17 cellular contexts compared by ENCODE assay signal in genomic region chr10:120069700-120070099, GRCh38.
DNase-seq lines count a peak whose midpoint lies in the region; ATAC-seq and TF ChIP-seq lines count a peak whose summit lies in the region.
"Had no signal": no experiment of that assay in that cellular context is flagged by ENCODE, and none has a peak within 500 bp of the region (broad histone marks: within the 10 kb centered on the region; RNA-seq: fewer than 3 reads in every experiment).

No MANE protein-coding gene starts in this region.

- 49 to 51% methylated on average over 3 of the region's 3 CpGs for WGBS in heart right ventricle, 2 donors

- ATAC-seq in left lung (peak; percentile 64), heart right ventricle (no peak)
- ATAC-seq: CD8-positive, alpha-beta T cell; GM12878; HCT116 had no signal

- no peak for TF ChIP-seq CTCF in left lung (IDR thresholded peaks at IDR 0.05)
- no peak for TF ChIP-seq CTCF in heart right ventricle (IDR thresholded peaks at IDR 0.05)

- peak overlapping the region in 9 of 11 experiments; percentile 8 to 62 (median 23); a peak in 10 of 22 replicates for H3K4me2 ChIP-seq in BLaER1 treated with 17β-estradiol and CSF1 and Interleukin-3, amounts not matched to agents 10 nM and 100 nM

- H3K36me3 ChIP-seq in BLaER1 treated with 17β-estradiol and CSF1 and Interleukin-3, amounts not matched to agents 10 nM and 100 nM: no peaks in the 10 kb centered on the region
- no peaks in the 10 kb centered on the region for H3K36me3 ChIP-seq in left lung
- no peaks in the 10 kb centered on the region for H3K36me3 ChIP-seq in heart right ventricle

- H4K20me1 ChIP-seq in BLaER1 treated with 17β-estradiol and CSF1 and Interleukin-3, amounts not matched to agents 10 nM and 100 nM: no peaks in the 10 kb centered on the region

- peaks cover 6 to 38% (median 23%) of the 10 kb centered on the region in 11 experiments; a peak in 20 of 22 replicates for H3K9me3 ChIP-seq in BLaER1 treated with 17β-estradiol and CSF1 and Interleukin-3, amounts not matched to agents 10 nM and 100 nM (replicated peaks in 1 of 11)
- peaks cover 0 to 4% of the 10 kb centered on the region in 2 donors for H3K9me3 ChIP-seq in left lung
- peaks cover 0 to 20% (median 0%) of the 10 kb centered on the region in 11 donors for H3K9me3 ChIP-seq in heart right ventricle

- H3K9ac ChIP-seq in BLaER1 treated with 17β-estradiol and CSF1 and Interleukin-3, amounts not matched to agents 10 nM and 100 nM: no peak overlapping the region

- DNase-seq in HT1080 (ENCODE audit: low read depth): peak; percentile 15
- peak; percentile 20 for DNase-seq in NCI-H69 (lab: John Stamatoyannopoulos, UW)
- DNase-seq in left lung: no peak
- DNase-seq in heart right ventricle: no peak
- no peak for DNase-seq in foreskin melanocyte
- DNase-seq in DMS79 treated with DMSO at 0.1 percent for 48 hours (lab: John Stamatoyannopoulos, UW): no peak
- DNase-seq: Caco-2; CD4-positive, CD25-positive, alpha-beta regulatory T cell; CD8-positive, alpha-beta T cell; DMS153; EL; GDM1; H9 had no signal

- H3K27ac ChIP-seq in BLaER1 treated with 17β-estradiol and CSF1 and Interleukin-3, amounts not matched to agents 10 nM and 100 nM: no peak overlapping the region
- no peak overlapping the region for H3K27ac ChIP-seq in left lung
- no peak overlapping the region for H3K27ac ChIP-seq in heart right ventricle
- H3K27ac ChIP-seq: C4-2B had no signal

- H3K27me3 ChIP-seq in BLaER1 treated with 17β-estradiol and CSF1 and Interleukin-3, amounts not matched to agents 10 nM and 100 nM: no peaks in the 10 kb centered on the region
- peaks cover 0 to 15% of the 10 kb centered on the region in 2 donors for H3K27me3 ChIP-seq in left lung
- peaks cover 0 to 11% (median 6%) of the 10 kb centered on the region in 7 donors for H3K27me3 ChIP-seq in heart right ventricle

- peaks cover 0 to 12% (median 5%) of the 10 kb centered on the region in 10 experiments; a peak in 12 of 20 replicates for H3K4me1 ChIP-seq in BLaER1 treated with 17β-estradiol and CSF1 and Interleukin-3, amounts not matched to agents 10 nM and 100 nM
- H3K4me1 ChIP-seq in left lung (no peaks in the 10 kb centered on the region), heart right ventricle (no peaks in the 10 kb centered on the region)
- H3K4me1 ChIP-seq: Caco-2 had no signal

- intact Hi-C loops in left lung (cut with DNase I): no loop called here
- intact Hi-C loops in heart right ventricle (cut with DNase I): no loop called here

- no peak overlapping the region for H3K4me3 ChIP-seq in BLaER1 treated with 17β-estradiol and CSF1 and Interleukin-3, amounts not matched to agents 10 nM and 100 nM
- no peak overlapping the region for H3K4me3 ChIP-seq in left lung
- no peak overlapping the region for H3K4me3 ChIP-seq in heart right ventricle
- H3K4me3 ChIP-seq: GM12878 had no signal

Comparison
In these comparisons a context has a peak if more than half of its experiments do, and no peak if none do; other contexts are left out.
1. DNase-seq: peak in HT1080 (single experiment) and NCI-H69 (single experiment); none in left lung (0 of 2), heart right ventricle (0 of 2), foreskin melanocyte (single experiment) and DMS79 treated with DMSO at 0.1 percent for 48 hours (single experiment).